17 cellular contexts compared by ENCODE assay signal in the genomic region with DNA sequence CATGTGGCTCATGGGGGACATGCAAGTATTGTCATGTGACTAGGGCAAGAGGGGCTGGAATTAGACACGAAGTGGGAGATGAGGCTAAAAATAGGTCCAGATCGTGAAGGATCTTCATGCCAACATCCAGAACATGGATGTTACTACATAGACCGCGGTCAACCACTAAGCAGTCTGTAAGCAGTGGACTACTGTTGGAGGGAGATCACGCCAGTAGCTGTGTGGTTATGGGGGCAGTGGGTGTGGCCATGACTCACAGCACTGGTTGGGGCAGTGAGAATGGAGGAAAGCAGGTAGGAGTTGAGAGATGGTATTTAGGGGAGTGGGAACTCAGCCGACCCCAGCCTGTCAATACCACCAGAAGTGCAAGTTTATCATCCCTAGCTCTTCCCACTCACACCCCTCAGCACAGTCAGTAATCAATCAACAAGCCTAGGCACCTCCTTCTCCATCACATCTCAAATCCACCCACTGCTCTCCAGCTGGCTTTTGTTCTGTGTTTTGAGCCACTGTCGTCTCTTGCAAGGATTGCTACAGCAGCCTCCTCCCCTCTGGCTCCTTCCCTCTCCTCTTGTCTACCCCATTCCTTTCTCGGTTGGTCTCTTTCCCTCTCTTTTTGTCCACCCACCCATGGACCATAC.
DNase-seq lines count a peak whose midpoint lies in the region; FAIRE-seq lines count a peak whose summit lies in the region.
"Had no signal": no experiment of that assay in that cellular context is flagged by ENCODE, and none has a peak within 500 bp of the region (broad histone marks: within the 10 kb centered on the region; RNA-seq: fewer than 3 reads in every experiment).

No MANE protein-coding gene starts in this region.

- peak; percentile 66 for DNase-seq in H4 (ENCODE audit: low spot score)
- DNase-seq in NCI-H226, result peak; percentile 62
- DNase-seq in caudate nucleus (lab: John Stamatoyannopoulos, UW), result peak in 20 of 61 donors; percentile 5 to 65 (median 23)
- DNase-seq in non-pigmented ciliary epithelial cell (ENCODE audit: low read depth), result peak; percentile 43
- DNase-seq in frontal cortex (ENCODE audit: low spot score in 2 of 2), result no peak
- no peak for DNase-seq in LoVo (ENCODE audit: low spot score)
- DNase-seq in RPMI8226, result no peak
- no peak for DNase-seq in stimulated activated CD8-positive, alpha-beta memory T cell treated with anti-CD3 and anti-CD28 coated beads, Interleukin-4, amount 100 ng/mL, for 48 hours
- DNase-seq: activated effector memory CD4-positive, alpha-beta T cell treated with anti-CD3 and anti-CD28 coated beads, Interleukin-2, amount 50 U/mL, for 16 hours; naive thymus-derived CD4-positive, alpha-beta T cell; NCI-H2029 treated with DMSO at 0.1 percent for 48 hours; NCI-H82; right cardiac atrium; SJCRH30; stimulated activated naive B cell treated with anti-CD40 and anti-IgM and Interleukin-4, amounts not matched to agents 10 μg/mL and 1 μg/mL and 100 μg/mL, for 72 hours had no signal

- no peak for FAIRE-seq in frontal cortex (lab: Jason Lieb, UNC)

- H3K27ac ChIP-seq in caudate nucleus (ENCODE audit: low read depth, low read length), result peak overlapping the region; percentile 55
- H3K27ac ChIP-seq: C4-2B, cardiac muscle cell, SJCRH30 had no signal

Comparison
In these comparisons a context has a peak if more than half of its experiments do, and no peak if none do; other contexts are left out.
1. DNase-seq: peak in H4 (single experiment), NCI-H226 (single experiment) and non-pigmented ciliary epithelial cell (single experiment); none in frontal cortex (0 of 2), LoVo (single experiment), RPMI8226 (single experiment) and stimulated activated CD8-positive, alpha-beta memory T cell treated with anti-CD3 and anti-CD28 coated beads, Interleukin-4, amount 100 ng/mL, for 48 hours (single experiment).